In the genomic region with DNA sequence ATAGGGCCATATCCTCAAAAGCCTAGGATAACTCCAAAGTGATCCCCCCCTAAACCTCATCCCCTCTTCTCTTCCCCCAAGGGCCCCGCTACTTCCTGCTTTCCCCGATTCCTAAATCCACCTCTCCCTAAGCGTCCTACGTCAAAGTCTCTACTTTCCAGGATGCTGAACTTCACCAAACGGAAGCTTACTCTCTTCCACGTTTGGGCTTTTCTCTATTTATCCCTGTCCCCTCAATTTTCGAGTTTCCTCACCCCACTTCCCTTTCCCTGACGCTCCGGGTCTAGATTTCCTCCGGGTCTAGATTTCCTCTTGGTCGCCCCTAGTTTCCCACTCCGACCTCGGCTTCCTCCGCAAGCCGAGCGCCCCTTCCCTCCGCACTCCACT, we compare ENCODE assay signal across 9 cellular contexts. TPM values are rescaled to one million over a fixed set of nuclear protein-coding genes. Genes with fewer than 3 reads are reported as not detected.
DNase-seq lines count a peak whose midpoint lies in the region; ATAC-seq and TF ChIP-seq lines count a peak whose summit lies in the region.
"Had no signal": no experiment of that assay in that cellular context is flagged by ENCODE, and none has a peak within 500 bp of the region (broad histone marks: within the 10 kb centered on the region; RNA-seq: fewer than 3 reads in every experiment).

No MANE protein-coding gene starts in this region.

- intact Hi-C loops in esophagus muscularis mucosa (cut with DNase I), result no loop called here

- no peaks in the 10 kb centered on the region for H4K20me1 ChIP-seq in neural cell (ENCODE audit: insufficient read depth)

- H3K4me3 Mint-ChIP-seq in activated T-cell treated with anti-CD3 and anti-CD28 coated beads, Interleukin-2, amount 50 U/mL, for 4 hours, result peak overlapping the region; percentile 97

- H3K4me1 ChIP-seq in esophagus muscularis mucosa, result peaks cover 27 to 35% (median 31%) of the 10 kb centered on the region in 4 donors

- H3F3A ChIP-seq in neural cell (ENCODE audit: insufficient read depth, low read length, poor library complexity, severe bottlenecking), result no peaks in the 10 kb centered on the region

- H3K36me3 ChIP-seq in SK-N-MC (ENCODE audit: insufficient read depth, low read length) (no peaks in the 10 kb centered on the region), esophagus muscularis mucosa (peaks cover 0 to 7% (median 0%) of the 10 kb centered on the region in 4 donors), neural cell (ENCODE audit: insufficient read depth, low read length) (no peaks in the 10 kb centered on the region)

- peaks cover 14% of the 10 kb centered on the region for H3K36me3 Mint-ChIP-seq in activated T-cell treated with anti-CD3 and anti-CD28 coated beads, Interleukin-2, amount 50 U/mL, for 4 hours (ENCODE audit: insufficient read depth)

- TF ChIP-seq EP300 in esophagus muscularis mucosa (IDR thresholded peaks at IDR 0.05), result no peak
- TF ChIP-seq EP300 in neural cell (conservative IDR thresholded peaks at IDR 0.05; ENCODE audit: poor library complexity, severe bottlenecking), result no peak

- peak overlapping the region; percentile 94 for H3K9ac ChIP-seq in SK-N-MC (ENCODE audit: insufficient read length)
- peak overlapping the region; percentile 86 for H3K9ac ChIP-seq in neural cell (ENCODE audit: low read length)

- no peak for DNase-seq in activated T-cell treated with anti-CD3 and anti-CD28 coated beads, Interleukin-2, amount 50 U/mL, for 4 hours
- DNase-seq in activated T-cell treated with anti-CD3 and anti-CD28 coated beads for 4 hours (no peak), SK-N-MC (ENCODE audit: low read depth, low spot score) (no peak), esophagus muscularis mucosa (ENCODE audit: extremely low spot score) (no peak), HPDE6-E6E7 (ENCODE audit: extremely low spot score) (no peak), islet precursor cell (no peak)

- H3K27ac ChIP-seq in SK-N-MC (peak overlapping the region; percentile 77; the same call in 1 of the 2 replicates), esophagus muscularis mucosa (replicated peaks in 1 of 4) (peak overlapping the region; percentile 94 to 96 (median 95)), neural cell (ENCODE audit: low read length) (peak overlapping the region; percentile 83)

- no peaks in the 10 kb centered on the region for H3K9me3 Mint-ChIP-seq in activated T-cell treated with anti-CD3 and anti-CD28 coated beads, Interleukin-2, amount 50 U/mL, for 4 hours

- no peaks in the 10 kb centered on the region for H3K9me3 ChIP-seq in SK-N-MC (ENCODE audit: low read depth, low read length)
- no peaks in the 10 kb centered on the region for H3K9me3 ChIP-seq in esophagus muscularis mucosa
- no peaks in the 10 kb centered on the region for H3K9me3 ChIP-seq in neural cell (ENCODE audit: low read length)

- under 1% methylated on average over 17 of the region's 17 CpGs for WGBS in esophagus muscularis mucosa

- H3K27me3 ChIP-seq in esophagus muscularis mucosa (no peaks in the 10 kb centered on the region), neural cell (ENCODE audit: insufficient read depth, low read depth, low read length) (no peaks in the 10 kb centered on the region)

- H2AFZ ChIP-seq in neural cell (ENCODE audit: low read depth, low read length), result peak overlapping the region; percentile 41

- H3K9me2 ChIP-seq in neural cell (ENCODE audit: insufficient read depth, low read length), result no peaks in the 10 kb centered on the region

- peaks cover 62% of the 10 kb centered on the region for H3K4me1 Mint-ChIP-seq in activated T-cell treated with anti-CD3 and anti-CD28 coated beads, Interleukin-2, amount 50 U/mL, for 4 hours (ENCODE audit: low read depth)

- H3K4me3 ChIP-seq in SK-N-MC (peak overlapping the region; percentile 90), esophagus muscularis mucosa (peak overlapping the region; percentile 75 to 93 (median 80)), neural cell (ENCODE audit: low read length) (peak overlapping the region; percentile 83)

- H3K4me2 ChIP-seq in neural cell (ENCODE audit: low read length), result peak overlapping the region; percentile 43

- no peak for TF ChIP-seq POLR2A in esophagus muscularis mucosa (IDR thresholded peaks at IDR 0.05; ENCODE audit: low read depth)

- H3K79me2 ChIP-seq in neural cell (replicated peaks; ENCODE audit: insufficient read depth, low read length), result peaks cover 14% of the 10 kb centered on the region

- TF ChIP-seq RAD21 in neural cell (conservative IDR thresholded peaks at IDR 0.05), result no peak

- no peaks in the 10 kb centered on the region for H3K27me3 Mint-ChIP-seq in activated T-cell treated with anti-CD3 and anti-CD28 coated beads, Interleukin-2, amount 50 U/mL, for 4 hours (ENCODE audit: low read depth)

- TF ChIP-seq CTCF in esophagus muscularis mucosa (IDR thresholded peaks at IDR 0.05), result no peak
- no peak for TF ChIP-seq CTCF in neural cell (IDR thresholded peaks at IDR 0.05; ENCODE audit: poor library complexity, severe bottlenecking)

- no peak for ATAC-seq in activated T-cell treated with anti-CD3 and anti-CD28 coated beads, Interleukin-2, amount 50 U/mL, for 4 hours
- ATAC-seq in HG02852 (IDR thresholded peaks at IDR 0.05; ENCODE audit: unreplicated experiment), result no peak

TF ChIP-seq in neural cell, 6 proteins besides CTCF, POLR2A, EP300 and RAD21:
- no peak for TF ChIP-seq POLR2AphosphoS5 (IDR thresholded peaks at IDR 0.05)
- TF ChIP-seq REST (IDR thresholded peaks at IDR 0.05; ENCODE audit: borderline replicate concordance), result no peak
- TF ChIP-seq SMC3 (conservative IDR thresholded peaks at IDR 0.05; ENCODE audit: poor library complexity), result no peak
- no peak for TF ChIP-seq EZH2 (IDR thresholded peaks at IDR 0.05; ENCODE audit: borderline replicate concordance, insufficient read depth, low read length, poor library complexity, severe bottlenecking)
- no peak for TF ChIP-seq TAF1 (IDR thresholded peaks at IDR 0.05; ENCODE audit: low read depth)
- TF ChIP-seq MXI1 (conservative IDR thresholded peaks at IDR 0.05; ENCODE audit: poor library complexity, severe bottlenecking), result no peak

RNA-seq across cellular contexts. Expression of gene KRCC1, which starts 0.5 kb away (rescaled TPM):
- total RNA-seq in activated T-cell treated with anti-CD3 and anti-CD28 coated beads, Interleukin-2, amount 50 U/mL, for 4 hours, result 1 to 10 TPM; 5.7 to 6.9 (median 6.6) TPM
- total RNA-seq in esophagus muscularis mucosa, result 10 to 100 TPM; 21.9 to 36.4 (median 27.9) TPM
- polyA plus RNA-seq in neural cell, result 14.9 and 26.6 TPM in 2 replicates
- 14.9 and 20.3 TPM in 2 replicates for polyA minus RNA-seq in neural cell

RNA-seq across cellular contexts. Expression of gene SMYD1, which starts 12.6 kb away (rescaled TPM):
- total RNA-seq in activated T-cell treated with anti-CD3 and anti-CD28 coated beads, Interleukin-2, amount 50 U/mL, for 4 hours, result not detected
- 10 to 100 TPM in 3 of 4 donors, 1 to 10 TPM in 1; 4.2 to 26.1 (median 14.9) TPM for total RNA-seq in esophagus muscularis mucosa
- polyA plus RNA-seq in neural cell, result not detected in 2 replicates
- polyA minus RNA-seq in neural cell, result not detected in 2 replicates
- total RNA-seq: frontal cortex had no signal

RNA-seq across cellular contexts. Expression of gene RNU2-63P, which starts 38.7 kb away (rescaled TPM):
- 10 to 100 TPM; 27.8 to 49.1 (median 40.2) TPM for total RNA-seq in activated T-cell treated with anti-CD3 and anti-CD28 coated beads, Interleukin-2, amount 50 U/mL, for 4 hours
- not detected for total RNA-seq in esophagus muscularis mucosa
- not detected in 2 replicates for polyA plus RNA-seq in neural cell
- polyA minus RNA-seq in neural cell, result not detected in 2 replicates
- total RNA-seq: frontal cortex had no signal

Comparison
In these comparisons a context has a peak if more than half of its experiments do, and no peak if none do; other contexts are left out.
1. RNA of gene SMYD1, which starts 12.6 kb away (total RNA-seq): 4.2 to 26.1 TPM in esophagus muscularis mucosa; not detected in activated T-cell treated with anti-CD3 and anti-CD28 coated beads, Interleukin-2, amount 50 U/mL, for 4 hours; every median in the first group is over 4 times any median in the second.
2. RNA of gene RNU2-63P, which starts 38.7 kb away (total RNA-seq): 27.8 to 49.1 TPM in activated T-cell treated with anti-CD3 and anti-CD28 coated beads, Interleukin-2, amount 50 U/mL, for 4 hours; not detected in esophagus muscularis mucosa; every median in the first group is over 10 times any median in the second.
3. Peak in every context shown above with its lines, with median percentiles within 50 percentile points of each other: H3K27ac ChIP-seq and H3K4me3 ChIP-seq.